ENCODE assay signal across 8 cellular contexts in genomic region chr3:15796771-15797599, GRCh38. TPM values are rescaled to one million over a fixed set of nuclear protein-coding genes. Genes with fewer than 3 reads are reported as not detected.
A peak's percentile ranks its signal among the peaks of the same experiment; 100 is the strongest.
DNase-seq lines count a peak whose midpoint lies in the region; ATAC-seq and TF ChIP-seq lines count a peak whose summit lies in the region.

No MANE protein-coding gene starts in this region.

- H3K4me3 ChIP-seq in AG09309 (ENCODE audit: control insufficient read depth, low read depth, low read length) (peak overlapping the region; percentile 41), GM23338 (peak overlapping the region; percentile 1; the same call in 1 of the 2 replicates), Panc1 (ENCODE audit: low read depth in 2 of 2, low read length in 2 of 2) (peak overlapping the region; percentile 50 to 80)

- peaks cover 59% of the 10 kb centered on the region for H3K79me2 ChIP-seq in GM23338 (replicated peaks; ENCODE audit: insufficient read depth)

- CTCF ChIA-PET in Panc1 (lab: Charles Lee): interaction anchor here (0.7 kb wide), 2 partner anchors 15 to 336 kb away, joined by 6 to 9 read pairs; no protein-coding TSS in a partner anchor

- no peaks in the 10 kb centered on the region for H3K9me2 ChIP-seq in GM23338 (ENCODE audit: insufficient read depth)

- peaks cover 37% of the 10 kb centered on the region for H3K4me1 ChIP-seq in GM23338 (ENCODE audit: insufficient read depth)
- H3K4me1 ChIP-seq in Panc1 (ENCODE audit: control insufficient read depth, insufficient read depth, low read length): peaks cover 27% of the 10 kb centered on the region

- intact Hi-C loops in Panc1 (cut with micrococcal nuclease; ENCODE audit: unreplicated experiment): loop anchor here (5.0 kb wide), 1 partner anchor 165 kb away; no protein-coding TSS in a partner anchor

- TSS peak; percentile 78 for BruUV-seq in Panc1 (replicated peaks; lab: Mats Ljungman, UMichigan)

- peak overlapping the region; percentile 73 for H3K27ac ChIP-seq in GM23338 (ENCODE audit: low read depth)
- H3K27ac ChIP-seq in Panc1 (ENCODE audit: low read length): peak overlapping the region; percentile 98

- peak overlapping the region; percentile 98 for H3K27ac Mint-ChIP-seq in GM23338
- peak overlapping the region; percentile 85 to 98 for H3K27ac Mint-ChIP-seq in stimulated activated naive CD8-positive, alpha-beta T cell treated with anti-CD3 and anti-CD28 coated beads, Interleukin-15, amount 100 ng/mL, for 72 hours

- H3K9me3 ChIP-seq in Panc1 (ENCODE audit: control insufficient read depth, insufficient read depth, low read depth, low read length): no peaks in the 10 kb centered on the region

- POLR2A ChIA-PET in Panc1 (lab: Charles Lee): interaction anchor here (0.6 to 1.7 kb wide), 8 partner anchors 9 to 593 kb away, joined by 3 to 19 read pairs (median 4); no protein-coding TSS in a partner anchor

- H3K4me2 ChIP-seq in GM23338: peak overlapping the region; percentile 39

- peaks cover 4% of the 10 kb centered on the region; the same call in 2 of the 3 replicates for H3K36me3 Mint-ChIP-seq in GM23338 (ENCODE audit: low read depth)

- DNase-seq in AG09309 (ENCODE audit: low read depth) (no peak), GM23338 (ENCODE audit: low spot score) (peak; percentile 57), Panc1 (ENCODE audit: low read depth, low spot score) (peak; percentile 48), cerebellum (ENCODE audit: low spot score) (peak; percentile 40), kidney tubule cell (ENCODE audit: low spot score) (peak; percentile 69)
- DNase-seq in stimulated activated naive CD8-positive, alpha-beta T cell treated with anti-CD3 and anti-CD28 coated beads, Interleukin-15, amount 100 ng/mL, for 72 hours: peak in 1 of 2 donors; percentile 11
- no peak for DNase-seq in stimulated activated naive CD4-positive, alpha-beta T cell (lab: John Stamatoyannopoulos, UW)

- no peak overlapping the region for H2AFZ ChIP-seq in GM23338

- H3K27me3 ChIP-seq in GM23338 (ENCODE audit: insufficient read depth) (no peaks in the 10 kb centered on the region), Panc1 (ENCODE audit: control insufficient read depth, insufficient read depth, low read length) (no peaks in the 10 kb centered on the region)

- peaks cover 2% of the 10 kb centered on the region for H3K27me3 Mint-ChIP-seq in GM23338 (ENCODE audit: insufficient read depth, low read depth, poor library complexity)
- H3K27me3 Mint-ChIP-seq in stimulated activated naive CD8-positive, alpha-beta T cell treated with anti-CD3 and anti-CD28 coated beads, Interleukin-15, amount 100 ng/mL, for 72 hours: no peaks in the 10 kb centered on the region

- no peaks in the 10 kb centered on the region for H3K9me3 Mint-ChIP-seq in GM23338
- peaks cover 4 to 5% of the 10 kb centered on the region in 2 donors for H3K9me3 Mint-ChIP-seq in stimulated activated naive CD8-positive, alpha-beta T cell treated with anti-CD3 and anti-CD28 coated beads, Interleukin-15, amount 100 ng/mL, for 72 hours

- H3K36me3 ChIP-seq in GM23338 (ENCODE audit: insufficient read depth) (no peaks in the 10 kb centered on the region), Panc1 (ENCODE audit: control insufficient read depth, insufficient read depth, low read length) (peaks cover 4% of the 10 kb centered on the region; the same call in 1 of the 2 replicates)

- H3K4me1 Mint-ChIP-seq in GM23338: peaks cover 37% of the 10 kb centered on the region
- H3K4me1 Mint-ChIP-seq in stimulated activated naive CD8-positive, alpha-beta T cell treated with anti-CD3 and anti-CD28 coated beads, Interleukin-15, amount 100 ng/mL, for 72 hours: peaks cover 76% of the 10 kb centered on the region

- H3K4me3 Mint-ChIP-seq in GM23338: peak overlapping the region; percentile 57; the same call in 2 of the 3 replicates
- peak overlapping the region; percentile 79 to 87 for H3K4me3 Mint-ChIP-seq in stimulated activated naive CD8-positive, alpha-beta T cell treated with anti-CD3 and anti-CD28 coated beads, Interleukin-15, amount 100 ng/mL, for 72 hours

- H3F3A ChIP-seq in GM23338 (replicated peaks; ENCODE audit: low read depth): no peaks in the 10 kb centered on the region

- ATAC-seq in GM23338: peak; percentile 82
- peak; percentile 58 for ATAC-seq in Panc1
- peak; percentile 47 for ATAC-seq in stimulated activated naive CD8-positive, alpha-beta T cell treated with anti-CD3 and anti-CD28 coated beads, Interleukin-15, amount 100 ng/mL, for 72 hours
- ATAC-seq in HG03520 (IDR thresholded peaks at IDR 0.05; ENCODE audit: unreplicated experiment): no peak

- no peak for TF ChIP-seq CTCF in AG09309 (IDR thresholded peaks at IDR 0.05; ENCODE audit: control insufficient read depth, insufficient read depth, low read depth, low read length, missing control alignments)
- no peak for TF ChIP-seq CTCF in GM23338 (conservative IDR thresholded peaks at IDR 0.05; ENCODE audit: low read depth in 2 of 2)
- TF ChIP-seq CTCF in Panc1 (IDR thresholded peaks at IDR 0.05): no peak

- in situ Hi-C loops in Panc1 (cut with HindIII; ENCODE audit: low pct_unique_long_range_greater_than_20kb, low sequenced_read_pairs): no loop called here

- H4K20me1 ChIP-seq in GM23338 (replicated peaks; ENCODE audit: insufficient read depth): no peaks in the 10 kb centered on the region

TF ChIP-seq in GM23338, 12 proteins besides CTCF, POLR2A, EP300 and RAD21 (continues in another document):
- no peak for TF ChIP-seq ETS1 (IDR thresholded peaks at IDR 0.05)
- TF ChIP-seq EZH2 (IDR thresholded peaks at IDR 0.05; ENCODE audit: low read depth, unreplicated experiment): no peak
- TF ChIP-seq JUNB (IDR thresholded peaks at IDR 0.05; ENCODE audit: unreplicated experiment): no peak
- no peak for TF ChIP-seq REST (IDR thresholded peaks at IDR 0.05; ENCODE audit: unreplicated experiment)

RNA-seq across cellular contexts. Expression of gene ANKRD28, which starts 0.8 kb away (rescaled TPM):
- 61.3 and 63.7 TPM in 2 replicates for total RNA-seq in GM23338 (2014; rRNA removed; shearing (Covaris generic))
- polyA plus RNA-seq in GM23338 (2016; fragmentation: Nextera tagmentation; extraction: Ambion mirVana): 13.9 and 15.2 TPM in 2 replicates
- 89.3 TPM for total RNA-seq in Panc1 (2021; ENCODE audit: unreplicated experiment)
- polyA plus RNA-seq in Panc1 (2012; ENCODE audit: insufficient read length): 35.0 TPM
- total RNA-seq in cerebellum: 117 TPM

Comparison
In these comparisons a context has a peak if more than half of its experiments do, and no peak if none do; other contexts are left out.
1. DNase-seq: peak in GM23338 (single experiment), Panc1 (single experiment), cerebellum (single experiment) and kidney tubule cell (single experiment); none in AG09309 (single experiment) and stimulated activated naive CD4-positive, alpha-beta T cell (0 of 6).
2. H3K4me3 ChIP-seq: peak in every context shown above with its lines; median percentile 65 in Panc1; 41 in AG09309; 1 in GM23338.